Comparison of ENCODE assay signal across 15 cellular contexts in genomic region chr2:168182850-168183249, GRCh38.
DNase-seq lines count a peak whose midpoint lies in the region; ATAC-seq and TF ChIP-seq lines count a peak whose summit lies in the region.
"Had no signal": no experiment of that assay in that cellular context is flagged by ENCODE, and none has a peak within 500 bp of the region (broad histone marks: within the 10 kb centered on the region; RNA-seq: fewer than 3 reads in every experiment).

No MANE protein-coding gene starts in this region.

- dilution Hi-C loops in IMR-90 (cut with HindIII; ENCODE audit: low sequenced_read_pairs, unreplicated experiment), result no loop called here

- H2AFZ ChIP-seq in IMR-90 (replicated peaks; ENCODE audit: low read length, poor library complexity), result no peak overlapping the region

- H3K27me3 ChIP-seq in CD8-positive, alpha-beta memory T cell (ENCODE audit: insufficient read depth, low read length, poor library complexity, severe bottlenecking), result no peaks in the 10 kb centered on the region
- H3K27me3 ChIP-seq in IMR-90 (ENCODE audit: control insufficient read depth, insufficient read depth, low read length), result no peaks in the 10 kb centered on the region
- no peaks in the 10 kb centered on the region for H3K27me3 ChIP-seq in body of pancreas

- H2AK9ac ChIP-seq in IMR-90 (replicated peaks; ENCODE audit: low read depth, low read length, poor library complexity), result no peak overlapping the region

- no peak overlapping the region for H4K91ac ChIP-seq in IMR-90 (ENCODE audit: insufficient read depth, low read depth, low read length)

- no peak for TF ChIP-seq POLR2A in IMR-90 (IDR thresholded peaks at IDR 0.05; ENCODE audit: low read depth, low read length)
- TF ChIP-seq POLR2A in body of pancreas (IDR thresholded peaks at IDR 0.05), result no peak

- H3K36me3 ChIP-seq in CD8-positive, alpha-beta memory T cell (ENCODE audit: insufficient read depth, low read length), result peaks cover 6% of the 10 kb centered on the region
- H3K36me3 ChIP-seq in IMR-90 (ENCODE audit: control insufficient read depth, insufficient read depth, low read length) (peaks cover 5% of the 10 kb centered on the region), body of pancreas (replicated peaks in 1 of 2; ENCODE audit: insufficient read depth in 1 of 2, low read depth in 2 of 2) (no peaks in the 10 kb centered on the region)

- no peaks in the 10 kb centered on the region for H3K9me3 Mint-ChIP-seq in CD8-positive, alpha-beta memory T cell
- H3K9me3 Mint-ChIP-seq in memory B cell, result no peaks in the 10 kb centered on the region
- H3K9me3 Mint-ChIP-seq: CD4-positive, alpha-beta memory T cell had no signal

- TF ChIP-seq CTCF in IMR-90 (conservative IDR thresholded peaks at IDR 0.05; ENCODE audit: low read depth, low read length) (no peak), body of pancreas (IDR thresholded peaks at IDR 0.05) (no peak)

- no peaks in the 10 kb centered on the region for H3K27me3 Mint-ChIP-seq in CD8-positive, alpha-beta memory T cell
- H3K27me3 Mint-ChIP-seq in memory B cell, result no peaks in the 10 kb centered on the region
- H3K27me3 Mint-ChIP-seq: B cell; CD4-positive, alpha-beta memory T cell had no signal

- peaks cover 10% of the 10 kb centered on the region; the same call in 1 of the 2 replicates for H4K20me1 ChIP-seq in IMR-90 (ENCODE audit: insufficient read depth, low read length)

- H3K14ac ChIP-seq in IMR-90 (replicated peaks; ENCODE audit: low read depth, low read length), result 0 out of 2 replicates have a peak overlapping the region, but pooled peaks have one; percentile 1

- peak overlapping the region in 1 of 7 donors; percentile 32 for H3K4me3 Mint-ChIP-seq in CD8-positive, alpha-beta memory T cell
- no peak overlapping the region for H3K4me3 Mint-ChIP-seq in memory B cell
- H3K4me3 Mint-ChIP-seq: B cell had no signal

- no peak overlapping the region for H3K56ac ChIP-seq in IMR-90 (ENCODE audit: extremely low read depth, insufficient read depth, low read length)

- no peak for DNase-seq in CD8-positive, alpha-beta memory T cell
- no peak for DNase-seq in IMR-90
- no peak for DNase-seq in body of pancreas
- DNase-seq in memory B cell (ENCODE audit: low spot score in 2 of 2), result no peak
- DNase-seq in GM19238 (ENCODE audit: insufficient read length, low spot score), result no peak
- DNase-seq in NCI-H526 (lab: John Stamatoyannopoulos, UW), result no peak
- no peak for DNase-seq in left colon
- DNase-seq: CD4-positive, alpha-beta memory T cell; H7; Kasumi-1; NCI-H1694 treated with DMSO at 0.1 percent for 48 hours; NCI-H2107; NCI-H345 had no signal

- in situ Hi-C loops in IMR-90 (cut with MboI; ENCODE audit: low sequenced_read_pairs), result no loop called here

- H3K27ac ChIP-seq in CD8-positive, alpha-beta memory T cell (ENCODE audit: low read depth, low read length), result no peak overlapping the region
- H3K27ac ChIP-seq in IMR-90 (ENCODE audit: insufficient read depth, low read length) (no peak overlapping the region), body of pancreas (peak overlapping the region; percentile 46 to 62 (median 60))

- no peak for ATAC-seq in IMR-90 (ENCODE audit: low read depth)
- peak; percentile 2 for ATAC-seq in body of pancreas
- no peak for ATAC-seq in memory B cell (ENCODE audit: low read depth)
- ATAC-seq in GM21619 (IDR thresholded peaks at IDR 0.05; ENCODE audit: unreplicated experiment), result no peak
- ATAC-seq in left colon, result no peak

- H3K79me1 ChIP-seq in IMR-90 (ENCODE audit: low read depth in 1 of 2, low read length in 2 of 2), result peaks cover 37 to 69% of the 10 kb centered on the region in 2 experiments

- no peak overlapping the region for H2BK20ac ChIP-seq in IMR-90 (ENCODE audit: low read depth, low read length)

- peaks cover 2% of the 10 kb centered on the region for H3K4me1 ChIP-seq in CD8-positive, alpha-beta memory T cell (ENCODE audit: insufficient read depth, low read length)
- H3K4me1 ChIP-seq in IMR-90 (ENCODE audit: control insufficient read depth, insufficient read depth, low read length) (peaks cover 11% of the 10 kb centered on the region), body of pancreas (peaks cover 63% of the 10 kb centered on the region)

- POLR2A ChIA-PET in CD8-positive, alpha-beta memory T cell (lab: Charles Lee), result no interaction called here
- POLR2A ChIA-PET in IMR-90 (lab: Charles Lee; ENCODE audit: unreplicated experiment), result no interaction called here

- no peak overlapping the region for H4K5ac ChIP-seq in IMR-90 (ENCODE audit: low read depth, low read length)

- CTCF ChIA-PET in CD8-positive, alpha-beta memory T cell (lab: Charles Lee), result interaction anchor here (0.9 kb wide), 1 partner anchor 8 kb away, joined by 3 read pairs; no protein-coding TSS in a partner anchor
- CTCF ChIA-PET in IMR-90 (lab: Yijun Ruan, JAX), result no interaction called here

- H3K4me2 ChIP-seq in IMR-90 (ENCODE audit: low read depth, low read length), result no peak overlapping the region

- H3K27ac Mint-ChIP-seq in CD8-positive, alpha-beta memory T cell, result peak overlapping the region in 6 of 8 donors; percentile 9 to 64 (median 24)
- peak overlapping the region; percentile 63 for H3K27ac Mint-ChIP-seq in memory B cell
- H3K27ac Mint-ChIP-seq: B cell had no signal

- H2BK120ac ChIP-seq in IMR-90 (ENCODE audit: low read depth, low read length), result no peak overlapping the region

- H4K8ac ChIP-seq in IMR-90 (ENCODE audit: low read depth in 2 of 2, low read length in 2 of 2), result no peak overlapping the region

- peaks cover 26% of the 10 kb centered on the region for H3K9me1 ChIP-seq in IMR-90 (ENCODE audit: insufficient read depth, low read length)

- H3K9ac ChIP-seq in IMR-90 (ENCODE audit: low read depth, low read length), result no peak overlapping the region

- H3K4me3 ChIP-seq in CD8-positive, alpha-beta memory T cell (ENCODE audit: low read length), result no peak overlapping the region
- H3K4me3 ChIP-seq in IMR-90 (ENCODE audit: insufficient read depth, low read depth, low read length), result no peak overlapping the region
- no peak overlapping the region for H3K4me3 ChIP-seq in body of pancreas

- H3K4ac ChIP-seq in IMR-90 (ENCODE audit: low read depth, low read length), result no peak overlapping the region

- no TSS peak for BruUV-seq in IMR-90 (replicated peaks; lab: Mats Ljungman, UMichigan)

- H2AK5ac ChIP-seq in IMR-90 (ENCODE audit: low read depth, low read length), result no peak overlapping the region

- no peak overlapping the region for H2BK15ac ChIP-seq in IMR-90 (ENCODE audit: low read depth, low read length)

- H3K9me3 ChIP-seq in CD8-positive, alpha-beta memory T cell (ENCODE audit: low read length), result no peaks in the 10 kb centered on the region
- no peaks in the 10 kb centered on the region for H3K9me3 ChIP-seq in IMR-90 (ENCODE audit: control insufficient read depth, insufficient read depth, low read length)
- H3K9me3 ChIP-seq in body of pancreas, result no peaks in the 10 kb centered on the region

- H3K23ac ChIP-seq in IMR-90 (ENCODE audit: low read depth, low read length), result no peak overlapping the region

- H2BK5ac ChIP-seq in IMR-90 (ENCODE audit: low read depth, low read length, poor library complexity, severe bottlenecking), result no peak overlapping the region

- peaks cover 0 to 33% (median 6%) of the 10 kb centered on the region in 3 donors for H3K36me3 Mint-ChIP-seq in CD8-positive, alpha-beta memory T cell
- H3K36me3 Mint-ChIP-seq in memory B cell, result peaks cover 8% of the 10 kb centered on the region

- no peak for TF ChIP-seq RAD21 in IMR-90 (IDR thresholded peaks at IDR 0.05; ENCODE audit: low read length)

- intact Hi-C loops in IMR-90 (cut with micrococcal nuclease) (no loop called here), body of pancreas (cut with DNase I) (no loop called here), left colon (cut with DNase I, micrococcal nuclease) (no loop called here)

- peaks cover 65 to 87% (median 71%) of the 10 kb centered on the region in 3 donors for H3K4me1 Mint-ChIP-seq in CD8-positive, alpha-beta memory T cell
- peaks cover 6% of the 10 kb centered on the region for H3K4me1 Mint-ChIP-seq in memory B cell

- H3K18ac ChIP-seq in IMR-90 (ENCODE audit: low read depth, low read length), result no peak overlapping the region

- WGBS in IMR-90 (ENCODE audit: extremely low coverage in 2 of 2, insufficient read length in 1 of 2), 2 experiments, result no CpG with 5 or more reads among the region's 3 CpGs
- WGBS in body of pancreas, 2 donors, result 70 to 79% methylated on average over 3 of the region's 3 CpGs

TF ChIP-seq in IMR-90, 13 proteins besides CTCF, POLR2A, EP300 and RAD21:
- TF ChIP-seq CEBPB (IDR thresholded peaks at IDR 0.05; ENCODE audit: low read depth, low read length), result 0 out of 2 replicates have a peak, but pooled peaks have one; percentile 8
- TF ChIP-seq MXI1 (IDR thresholded peaks at IDR 0.05; ENCODE audit: borderline replicate concordance, low read depth, low read length), result no peak

Comparison
In these comparisons a context has a peak if more than half of its experiments do, and no peak if none do; other contexts are left out.
1. H3K27ac ChIP-seq: peak in body of pancreas (4 of 4); none in CD8-positive, alpha-beta memory T cell (single experiment) and IMR-90 (single experiment).